ENCODE assay signal across 1 cellular context in genomic region chr13:51298812-51299211, GRCh38.
A peak's percentile ranks its signal among the peaks of the same experiment; 100 is the strongest.
TF ChIP-seq lines count a peak whose summit lies in the region.

No MANE protein-coding gene starts in this region.

TF ChIP-seq in HepG2, 621 proteins besides CTCF, POLR2A, EP300 and RAD21:
- TF ChIP-seq ZZZ3 (CRISPR knock-in tag; IDR thresholded peaks at IDR 0.05; ENCODE audit: borderline replicate concordance) (no peak), NCOA2 (CRISPR knock-in tag; IDR thresholded peaks at IDR 0.05) (no peak), ZNF143 (CRISPR knock-in tag; IDR thresholded peaks at IDR 0.05) (peak; percentile 62; the same call in 1 of the 2 replicates), ZMAT3 (CRISPR knock-in tag; conservative IDR thresholded peaks at IDR 0.05) (no peak), CBX5 (CRISPR knock-in tag; IDR thresholded peaks at IDR 0.05; ENCODE audit: borderline replicate concordance) (no peak), PCBP1 (IDR thresholded peaks at IDR 0.05; ENCODE audit: borderline replicate concordance, low read depth, low read length) (no peak), NR2C2 (CRISPR knock-in tag; IDR thresholded peaks at IDR 0.05; ENCODE audit: borderline replicate concordance) (no peak), THAP11 (CRISPR knock-in tag; IDR thresholded peaks at IDR 0.05) (peak; percentile 91), SOX6 (IDR thresholded peaks at IDR 0.05) (no peak), SOX6 (CRISPR knock-in tag; IDR thresholded peaks at IDR 0.05) (no peak), RORA (CRISPR knock-in tag; IDR thresholded peaks at IDR 0.05) (no peak), ZSCAN25 (CRISPR knock-in tag; IDR thresholded peaks at IDR 0.05) (no peak)
- TF ChIP-seq, protein P1, sequence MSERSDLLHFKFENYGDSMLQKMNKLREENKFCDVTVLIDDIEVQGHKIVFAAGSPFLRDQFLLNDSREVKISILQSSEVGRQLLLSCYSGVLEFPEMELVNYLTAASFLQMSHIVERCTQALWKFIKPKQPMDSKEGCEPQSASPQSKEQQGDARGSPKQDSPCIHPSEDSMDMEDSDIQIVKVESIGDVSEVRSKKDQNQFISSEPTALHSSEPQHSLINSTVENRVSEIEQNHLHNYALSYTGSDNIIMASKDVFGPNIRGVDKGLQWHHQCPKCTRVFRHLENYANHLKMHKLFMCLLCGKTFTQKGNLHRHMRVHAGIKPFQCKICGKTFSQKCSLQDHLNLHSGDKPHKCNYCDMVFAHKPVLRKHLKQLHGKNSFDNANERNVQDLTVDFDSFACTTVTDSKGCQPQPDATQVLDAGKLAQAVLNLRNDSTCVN (CRISPR knock-in tag; IDR thresholded peaks at IDR 0.05; ENCODE audit: borderline replicate concordance), result no peak
- TF ChIP-seq, protein P2, sequence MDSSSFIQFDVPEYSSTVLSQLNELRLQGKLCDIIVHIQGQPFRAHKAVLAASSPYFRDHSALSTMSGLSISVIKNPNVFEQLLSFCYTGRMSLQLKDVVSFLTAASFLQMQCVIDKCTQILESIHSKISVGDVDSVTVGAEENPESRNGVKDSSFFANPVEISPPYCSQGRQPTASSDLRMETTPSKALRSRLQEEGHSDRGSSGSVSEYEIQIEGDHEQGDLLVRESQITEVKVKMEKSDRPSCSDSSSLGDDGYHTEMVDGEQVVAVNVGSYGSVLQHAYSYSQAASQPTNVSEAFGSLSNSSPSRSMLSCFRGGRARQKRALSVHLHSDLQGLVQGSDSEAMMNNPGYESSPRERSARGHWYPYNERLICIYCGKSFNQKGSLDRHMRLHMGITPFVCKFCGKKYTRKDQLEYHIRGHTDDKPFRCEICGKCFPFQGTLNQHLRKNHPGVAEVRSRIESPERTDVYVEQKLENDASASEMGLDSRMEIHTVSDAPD (CRISPR knock-in tag; IDR thresholded peaks at IDR 0.05), result no peak
